In genomic region chr11:102932678-102933077, GRCh38 we compare ENCODE assay signal across 29 cellular contexts. TPM values are rescaled to one million over a fixed set of nuclear protein-coding genes. Genes with fewer than 3 reads are reported as not detected.
"Had no signal": no experiment of that assay in that cellular context is flagged by ENCODE, and none has a peak within 500 bp of the region (broad histone marks: within the 10 kb centered on the region; RNA-seq: fewer than 3 reads in every experiment).

No MANE protein-coding gene starts in this region.

- H3K4me1 Mint-ChIP-seq: natural killer cell, neural progenitor cell had no signal

- H3K4me1 ChIP-seq: heart left ventricle, neural progenitor cell, suprapubic skin, thyroid gland, uterus had no signal

- DNase-seq: effector CD4-positive, alpha-beta T cell; foreskin melanocyte; heart left ventricle; hippocampal formation; left colon; left ventricle myocardium superior; mesendoderm; natural killer cell; nucleus accumbens; ovary; right cardiac atrium; small intestine; stimulated activated CD4-positive, alpha-beta T cell treated with anti-CD3 and anti-CD28 coated beads, Interleukin-12 subunit alpha, Interleukin-12 subunit beta, amount 100 ng/mL, for 4 hours; stimulated activated naive CD8-positive, alpha-beta T cell treated with anti-CD3 and anti-CD28 coated beads, Interleukin-15, Interleukin-2, amounts not matched to agents 100 U/mL and 50 U/mL, for 24 hours; thyroid gland; uterus had no signal

- H2AFZ ChIP-seq: neural progenitor cell had no signal

- H3K9ac ChIP-seq: neural progenitor cell had no signal

- H3K4me2 ChIP-seq: neural progenitor cell had no signal

- H3K27ac Mint-ChIP-seq: natural killer cell, neural progenitor cell, type B pancreatic cell had no signal

- H3K4me3 ChIP-seq: coronary artery, heart left ventricle, lung, neural progenitor cell, ovary, suprapubic skin, thyroid gland, uterus had no signal

- H3K4me3 Mint-ChIP-seq: natural killer cell, neural progenitor cell, type B pancreatic cell had no signal

- H3K27ac ChIP-seq: coronary artery, heart left ventricle, neural progenitor cell, ovary, suprapubic skin, thyroid gland, uterus had no signal

- ATAC-seq: esophagus mucosa; heart left ventricle; left ventricle myocardium superior; natural killer cell; right cardiac atrium; stimulated activated naive CD8-positive, alpha-beta T cell treated with anti-CD3 and anti-CD28 coated beads, Interleukin-15, Interleukin-2, amounts not matched to agents 100 U/mL and 50 U/mL, for 24 hours had no signal

- H3K36me3 Mint-ChIP-seq: natural killer cell, neural progenitor cell, type B pancreatic cell had no signal

- H3K9me3 Mint-ChIP-seq: natural killer cell, neural progenitor cell, type B pancreatic cell had no signal

- H3K27me3 ChIP-seq: neural progenitor cell, ovary, thyroid gland, uterus had no signal

- H3K9me3 ChIP-seq: heart left ventricle, ovary, suprapubic skin, thyroid gland, uterus had no signal

- H3K36me3 ChIP-seq: heart left ventricle, neural progenitor cell, ovary, suprapubic skin, thyroid gland, uterus had no signal

- FAIRE-seq: endometrium, small intestine had no signal

RNA-seq across cellular contexts. Expression of gene MMP13, which starts 22.9 kb away (rescaled TPM):
- total RNA-seq: dermis microvascular lymphatic vessel endothelial cell, esophagus mucosa, heart left ventricle, left colon, left ventricle myocardium superior, mucosa of gallbladder, myocyte, natural killer cell, ovary, posterior vena cava, right cardiac atrium, thyroid gland, uterus had no signal
- polyA plus RNA-seq: heart left ventricle, ovary, right cardiac atrium, small intestine had no signal

RNA-seq across cellular contexts. Expression of gene MMP12, which starts 57.9 kb away (rescaled TPM):
- total RNA-seq: cerebellum, dermis microvascular lymphatic vessel endothelial cell, kidney epithelial cell, left ventricle myocardium superior, myocyte, natural killer cell, ovary, posterior vena cava, right cardiac atrium, suprapubic skin, thyroid gland, uterus had no signal
- polyA plus RNA-seq: heart left ventricle, ovary, right cardiac atrium had no signal
